Comparison of ENCODE assay signal across 9 cellular contexts in genomic region chr17:38464251-38464722, GRCh38. TPM values are rescaled to one million over a fixed set of nuclear protein-coding genes. Genes with fewer than 3 reads are reported as not detected.
A peak's percentile ranks its signal among the peaks of the same experiment; 100 is the strongest.
DNase-seq lines count a peak whose midpoint lies in the region; ATAC-seq, FAIRE-seq and TF ChIP-seq lines count a peak whose summit lies in the region.
"Had no signal": no experiment of that assay in that cellular context is flagged by ENCODE, and none has a peak within 500 bp of the region (broad histone marks: within the 10 kb centered on the region; RNA-seq: fewer than 3 reads in every experiment).

No MANE protein-coding gene starts in this region.

- H3K4me1 ChIP-seq in breast epithelium (peaks cover 0 to 9% of the 10 kb centered on the region in 2 donors), kidney (ENCODE audit: control insufficient read depth in 1 of 2, insufficient read depth in 1 of 2, low read depth in 1 of 2, low read length in 2 of 2) (peaks cover 0 to 5% of the 10 kb centered on the region in 2 donors), stomach smooth muscle (ENCODE audit: control insufficient read depth, insufficient read depth, low read length) (peaks cover 60% of the 10 kb centered on the region)

- H3K36me3 ChIP-seq in breast epithelium (no peaks in the 10 kb centered on the region), kidney (ENCODE audit: control insufficient read depth in 1 of 2, insufficient read depth in 2 of 2, low read length in 2 of 2) (no peaks in the 10 kb centered on the region), stomach smooth muscle (ENCODE audit: control insufficient read depth in 2 of 2, insufficient read depth in 2 of 2, low read length in 2 of 2) (peaks cover 16 to 24% of the 10 kb centered on the region in 2 donors)

- H3K4me3 ChIP-seq in breast epithelium = peak overlapping the region in 2 of 3 donors; percentile 55 to 70
- H3K4me3 ChIP-seq in kidney (ENCODE audit: low read length in 2 of 2) = no peak overlapping the region
- H3K4me3 ChIP-seq in stomach smooth muscle (ENCODE audit: low read length in 2 of 2) = peak overlapping the region; percentile 69 to 82

- no peak for TF ChIP-seq POLR2A in breast epithelium (IDR thresholded peaks at IDR 0.05)

- no peak for TF ChIP-seq CTCF in breast epithelium (IDR thresholded peaks at IDR 0.05)
- TF ChIP-seq CTCF in kidney (IDR thresholded peaks at IDR 0.05; ENCODE audit: borderline replicate concordance, extremely low read depth, insufficient read depth) = no peak

- no peak for ATAC-seq in GM19463 (IDR thresholded peaks at IDR 0.05; ENCODE audit: unreplicated experiment)
- no peak for ATAC-seq in GM21367 (IDR thresholded peaks at IDR 0.05; ENCODE audit: unreplicated experiment)
- ATAC-seq: activated CD4-positive, alpha-beta T cell treated with anti-CD3 and anti-CD28 coated beads for 36 hours had no signal

- peak; percentile 60 for DNase-seq in H4 (ENCODE audit: low spot score)
- no peak for DNase-seq in breast epithelium (ENCODE audit: low spot score in 2 of 2)
- peak; percentile 79 for DNase-seq in kidney
- no peak for DNase-seq in activated CD4-positive, alpha-beta T cell treated with anti-CD3 and anti-CD28 coated beads, Interleukin-2, amount 50 U/mL, for 48 hours
- DNase-seq in EL = no peak
- DNase-seq: activated CD4-positive, alpha-beta T cell treated with anti-CD3 and anti-CD28 coated beads for 36 hours had no signal

- H3K9ac ChIP-seq in kidney (ENCODE audit: low read length in 2 of 2) (peak overlapping the region in 1 of 2 donors; percentile 29), stomach smooth muscle (ENCODE audit: low read length in 2 of 2) (peak overlapping the region; percentile 74 to 80)

- H3K27me3 ChIP-seq in breast epithelium (no peaks in the 10 kb centered on the region), stomach smooth muscle (ENCODE audit: control insufficient read depth in 1 of 2, insufficient read depth in 2 of 2, low read length in 2 of 2) (no peaks in the 10 kb centered on the region)

- H3K9me3 ChIP-seq in breast epithelium (no peaks in the 10 kb centered on the region), kidney (ENCODE audit: control insufficient read depth in 1 of 2, low read length in 2 of 2) (no peaks in the 10 kb centered on the region), stomach smooth muscle (ENCODE audit: control insufficient read depth in 2 of 2, low read length in 2 of 2) (no peaks in the 10 kb centered on the region)

- H3K27ac ChIP-seq in breast epithelium (peak overlapping the region; percentile 93 to 97), kidney (ENCODE audit: low read depth in 2 of 2, low read length in 2 of 2) (peak overlapping the region; percentile 88 to 91), stomach smooth muscle (ENCODE audit: low read length) (peak overlapping the region; percentile 97)

- FAIRE-seq in kidney (lab: Jason Lieb, UNC) = no peak

- intact Hi-C loops in breast epithelium (cut with DNase I; ENCODE audit: low total_unique reads) = no loop called here
- intact Hi-C loops in kidney (cut with DNase I) = no loop called here

RNA-seq across cellular contexts. Expression of gene ARHGAP23, which starts 36.0 kb away (rescaled TPM):
- 6.8 and 11.7 TPM in 2 replicates for total RNA-seq in H4 (2014; rRNA removed; shearing (Covaris generic))
- total RNA-seq in breast epithelium = 10 to 100 TPM; 13.8 to 25.2 (median 21.1) TPM
- total RNA-seq in kidney = 53.8 TPM
- polyA plus RNA-seq in kidney (ENCODE audit: insufficient read depth, low read depth, low replicate concordance) = 7.6 TPM

Comparison
In these comparisons a context has a peak if more than half of its experiments do, and no peak if none do; other contexts are left out.
1. DNase-seq: peak in H4 (single experiment) and kidney (single experiment); none in breast epithelium (0 of 2), activated CD4-positive, alpha-beta T cell treated with anti-CD3 and anti-CD28 coated beads, Interleukin-2, amount 50 U/mL, for 48 hours (0 of 2) and EL (single experiment).
2. H3K4me3 ChIP-seq: peak in breast epithelium (2 of 3) and stomach smooth muscle (2 of 2); none in kidney (0 of 2).
3. Peak in every context shown above with its lines, with median percentiles within 50 percentile points of each other: H3K27ac ChIP-seq.